28 cellular contexts compared by ENCODE assay signal in the genomic region with DNA sequence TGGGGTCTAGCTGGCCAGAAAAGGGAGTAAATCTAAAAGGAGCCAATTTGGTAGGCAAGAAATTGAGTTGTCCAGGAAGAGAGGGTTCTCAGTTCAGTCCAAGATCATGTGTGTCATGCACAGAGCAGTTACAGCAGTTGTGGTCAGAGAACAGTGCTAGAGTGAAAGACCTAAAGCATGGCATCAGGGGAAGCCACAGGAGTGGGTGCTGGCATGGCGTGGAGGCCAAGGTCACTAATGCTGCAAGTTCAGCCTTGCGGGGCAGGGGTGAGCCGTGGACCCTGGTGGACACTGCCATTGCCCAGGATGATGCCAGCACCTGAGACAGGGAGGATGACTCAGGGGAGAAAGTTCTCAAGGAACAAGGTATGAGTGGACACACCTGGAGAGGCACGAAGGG. TPM values are rescaled to one million over a fixed set of nuclear protein-coding genes. Genes with fewer than 3 reads are reported as not detected.
"Had no signal": no experiment of that assay in that cellular context is flagged by ENCODE, and none has a peak within 500 bp of the region (broad histone marks: within the 10 kb centered on the region; RNA-seq: fewer than 3 reads in every experiment).

No MANE protein-coding gene starts in this region.

- DNase-seq: activated CD4-positive, alpha-beta memory T cell treated with anti-CD3 and anti-CD28 coated beads for 36 hours; activated CD4-positive, alpha-beta T cell treated with anti-CD3 and anti-CD28 coated beads, Interleukin-2, amount 10 ng/mL, durations not matched to agents 7 days and 5 days; activated CD4-positive, CD25-positive, alpha-beta regulatory T cell; activated effector memory CD4-positive, alpha-beta T cell treated with Interleukin-2 at 50 U/mL for 16 hours; activated naive CD4-positive, alpha-beta T cell; activated T-cell treated with anti-CD3 and anti-CD28 coated beads, Interleukin-2, amount 50 U/mL, for 24 hours; aorta; Karpas-422; MM.1S; NCI-H1048; NCI-H1417; NCI-H2029 treated with DMSO at 0.1 percent for 48 hours; NCI-H510A treated with DMSO at 0.1 percent for 48 hours; NCI-H69; NK-92 treated with Interleukin-12 subunit alpha and Interleukin-12 subunit beta, amount 100 ng/mL, for 24 hours; Peyer's patch; Right ventricle myocardium superior; SJCRH30; SK-N-SH; T-helper 1 cell had no signal

- H3K9me3 ChIP-seq: breast epithelium, Peyer's patch, SJCRH30, SK-N-SH had no signal

- H3K4me3 ChIP-seq: breast epithelium, K562, Peyer's patch, SJCRH30 had no signal

- H3K9me3 Mint-ChIP-seq: activated CD4-positive, alpha-beta memory T cell treated with anti-CD3 and anti-CD28 coated beads for 36 hours; activated naive CD4-positive, alpha-beta T cell treated with anti-CD3 and anti-CD28 coated beads, Interleukin-2, amount 50 U/mL, for 24 hours; activated T-cell treated with anti-CD3 and anti-CD28 coated beads, Interleukin-2, amount 50 U/mL, for 24 hours had no signal

- H3K4me3 Mint-ChIP-seq: activated CD4-positive, alpha-beta memory T cell treated with anti-CD3 and anti-CD28 coated beads for 36 hours; activated CD4-positive, alpha-beta T cell treated with anti-CD3 and anti-CD28 coated beads, Interleukin-2, amount 10 ng/mL, durations not matched to agents 7 days and 5 days; activated naive CD4-positive, alpha-beta T cell treated with anti-CD3 and anti-CD28 coated beads, Interleukin-2, amount 50 U/mL, for 24 hours; activated T-cell treated with anti-CD3 and anti-CD28 coated beads, Interleukin-2, amount 50 U/mL, for 24 hours; activated T-helper 1 cell treated with anti-CD3 and anti-CD28 coated beads, Interleukin-12 subunit alpha, Interleukin-12 subunit beta, Interleukin-2, Interleukin-4 antibody, amounts not matched to agents 30 ng/mL and 10 ng/mL and 1 ng/mL, durations not matched to agents 14 hours and 24 hours and 36 hours had no signal

- ATAC-seq: K562 had no signal

- H3K4me1 ChIP-seq: breast epithelium, SJCRH30 had no signal

- H3K36me3 ChIP-seq: breast epithelium, Peyer's patch, SJCRH30 had no signal

- H3K36me3 Mint-ChIP-seq: activated CD4-positive, alpha-beta memory T cell treated with anti-CD3 and anti-CD28 coated beads for 36 hours; activated naive CD4-positive, alpha-beta T cell treated with anti-CD3 and anti-CD28 coated beads, Interleukin-2, amount 50 U/mL, for 24 hours had no signal

- H3K27ac ChIP-seq: breast epithelium, Peyer's patch, RWPE1, SJCRH30, VCaP had no signal

- H3K27me3 ChIP-seq: breast epithelium, Peyer's patch had no signal

- H3K4me1 Mint-ChIP-seq: activated CD4-positive, alpha-beta T cell treated with anti-CD3 and anti-CD28 coated beads, Interleukin-2, amount 10 ng/mL, durations not matched to agents 7 days and 5 days; activated naive CD4-positive, alpha-beta T cell treated with anti-CD3 and anti-CD28 coated beads, Interleukin-2, amount 50 U/mL, for 24 hours had no signal

- H3K27ac Mint-ChIP-seq: activated CD4-positive, alpha-beta memory T cell treated with anti-CD3 and anti-CD28 coated beads for 36 hours; activated CD4-positive, alpha-beta T cell treated with anti-CD3 and anti-CD28 coated beads, Interleukin-2, amount 10 ng/mL, durations not matched to agents 7 days and 5 days; activated naive CD4-positive, alpha-beta T cell treated with anti-CD3 and anti-CD28 coated beads, Interleukin-2, amount 50 U/mL, for 24 hours; activated T-cell treated with anti-CD3 and anti-CD28 coated beads, Interleukin-2, amount 50 U/mL, for 24 hours; activated T-helper 1 cell treated with anti-CD3 and anti-CD28 coated beads, Interleukin-12 subunit alpha, Interleukin-12 subunit beta, Interleukin-2, Interleukin-4 antibody, amounts not matched to agents 30 ng/mL and 10 ng/mL and 1 ng/mL, durations not matched to agents 14 hours and 24 hours and 36 hours had no signal

RNA-seq across cellular contexts. Expression of a gene that starts 16.6 kb away (rescaled TPM):
- total RNA-seq: activated CD4-positive, alpha-beta T cell treated with anti-CD3 and anti-CD28 coated beads, Interleukin-2, amount 10 ng/mL, durations not matched to agents 7 days and 5 days; activated CD8-positive, alpha-beta memory T cell treated with anti-CD3 and anti-CD28 coated beads for 36 hours; activated T-helper 1 cell treated with anti-CD3 and anti-CD28 coated beads, Interleukin-12 subunit alpha, Interleukin-12 subunit beta, Interleukin-2, Interleukin-4 antibody, amounts not matched to agents 30 ng/mL and 10 ng/mL and 1 ng/mL, durations not matched to agents 14 hours and 24 hours and 36 hours; aorta; K562; Right ventricle myocardium superior; SJCRH30; T-helper 2 cell treated with Interferon-gamma antibody and Interleukin-4, amounts not matched to agents 100 ng/mL and 5 ng/mL, for 36 hours had no signal

RNA-seq across cellular contexts. Expression of a gene that starts 32.2 kb away (rescaled TPM):
- total RNA-seq: activated CD4-positive, alpha-beta memory T cell treated with anti-CD3 and anti-CD28 coated beads for 36 hours; activated CD4-positive, alpha-beta T cell treated with anti-CD3 and anti-CD28 coated beads, Interleukin-2, amount 10 ng/mL, durations not matched to agents 7 days and 5 days; activated CD8-positive, alpha-beta memory T cell treated with anti-CD3 and anti-CD28 coated beads for 36 hours; activated T-helper 1 cell treated with anti-CD3 and anti-CD28 coated beads, Interleukin-12 subunit alpha, Interleukin-12 subunit beta, Interleukin-2, Interleukin-4 antibody, amounts not matched to agents 30 ng/mL and 10 ng/mL and 1 ng/mL, durations not matched to agents 14 hours and 24 hours and 36 hours; aorta; K562; Right ventricle myocardium superior; SJCRH30; T-helper 2 cell treated with Interferon-gamma antibody and Interleukin-4, amounts not matched to agents 100 ng/mL and 5 ng/mL, for 36 hours had no signal

RNA-seq across cellular contexts. Expression of a gene that starts 47.6 kb away (rescaled TPM):
- total RNA-seq: activated CD4-positive, alpha-beta memory T cell treated with anti-CD3 and anti-CD28 coated beads for 36 hours; activated CD4-positive, alpha-beta T cell treated with anti-CD3 and anti-CD28 coated beads, Interleukin-2, amount 10 ng/mL, durations not matched to agents 7 days and 5 days had no signal
